In the genomic region with DNA sequence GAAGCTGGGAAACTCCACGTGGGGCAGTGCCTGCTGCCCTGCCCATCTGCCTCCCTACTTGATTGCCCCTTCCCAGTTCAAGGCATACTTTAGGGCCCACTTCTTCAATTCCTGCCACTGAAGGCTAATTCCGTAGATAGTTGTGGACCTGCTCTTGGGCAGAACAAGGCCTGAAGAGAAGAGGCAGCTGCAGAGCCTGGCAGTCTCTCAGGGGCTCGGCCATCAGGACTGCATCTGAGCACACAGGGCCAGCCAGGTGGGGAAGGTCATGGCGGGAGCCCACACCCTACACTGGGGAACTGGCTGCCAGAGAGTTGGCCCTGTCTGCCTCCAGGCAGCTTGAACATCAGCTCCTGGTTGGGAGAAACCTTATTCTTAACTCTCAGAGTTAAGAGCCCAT, we compare ENCODE assay signal across 1 cellular context.
TF ChIP-seq lines count a peak whose summit lies in the region.

No MANE protein-coding gene starts in this region.

TF ChIP-seq in H1, 55 proteins besides CTCF, POLR2A, EP300 and RAD21 (continued from another document):
- TF ChIP-seq HDAC2 (IDR thresholded peaks at IDR 0.05; ENCODE audit: borderline replicate concordance in 1 of 2, low read depth in 2 of 2, low read length in 2 of 2) (no peak), CEBPB (IDR thresholded peaks at IDR 0.05; ENCODE audit: low read depth, low read length) (no peak), KDM4A (IDR thresholded peaks at IDR 0.05; ENCODE audit: low read depth, low read length, severe bottlenecking) (no peak), RBBP5 (IDR thresholded peaks at IDR 0.05; ENCODE audit: borderline replicate concordance, low read depth, low read length) (no peak), SP4 (IDR thresholded peaks at IDR 0.05; ENCODE audit: low read length) (no peak), SIRT6 (IDR thresholded peaks at IDR 0.05; ENCODE audit: low read length) (no peak), BACH1 (IDR thresholded peaks at IDR 0.05; ENCODE audit: low read length) (no peak), SAP30 (IDR thresholded peaks at IDR 0.05; ENCODE audit: insufficient read depth, insufficient replicate concordance, low read length) (no peak), CTBP2 (IDR thresholded peaks at IDR 0.05; ENCODE audit: borderline replicate concordance, insufficient read depth, insufficient read length, low read length) (no peak), TAF1 (IDR thresholded peaks at IDR 0.05; ENCODE audit: low read depth, low read length) (no peak), MAFK (IDR thresholded peaks at IDR 0.05; ENCODE audit: low read depth, low read length) (no peak)
- TF ChIP-seq, protein P1, sequence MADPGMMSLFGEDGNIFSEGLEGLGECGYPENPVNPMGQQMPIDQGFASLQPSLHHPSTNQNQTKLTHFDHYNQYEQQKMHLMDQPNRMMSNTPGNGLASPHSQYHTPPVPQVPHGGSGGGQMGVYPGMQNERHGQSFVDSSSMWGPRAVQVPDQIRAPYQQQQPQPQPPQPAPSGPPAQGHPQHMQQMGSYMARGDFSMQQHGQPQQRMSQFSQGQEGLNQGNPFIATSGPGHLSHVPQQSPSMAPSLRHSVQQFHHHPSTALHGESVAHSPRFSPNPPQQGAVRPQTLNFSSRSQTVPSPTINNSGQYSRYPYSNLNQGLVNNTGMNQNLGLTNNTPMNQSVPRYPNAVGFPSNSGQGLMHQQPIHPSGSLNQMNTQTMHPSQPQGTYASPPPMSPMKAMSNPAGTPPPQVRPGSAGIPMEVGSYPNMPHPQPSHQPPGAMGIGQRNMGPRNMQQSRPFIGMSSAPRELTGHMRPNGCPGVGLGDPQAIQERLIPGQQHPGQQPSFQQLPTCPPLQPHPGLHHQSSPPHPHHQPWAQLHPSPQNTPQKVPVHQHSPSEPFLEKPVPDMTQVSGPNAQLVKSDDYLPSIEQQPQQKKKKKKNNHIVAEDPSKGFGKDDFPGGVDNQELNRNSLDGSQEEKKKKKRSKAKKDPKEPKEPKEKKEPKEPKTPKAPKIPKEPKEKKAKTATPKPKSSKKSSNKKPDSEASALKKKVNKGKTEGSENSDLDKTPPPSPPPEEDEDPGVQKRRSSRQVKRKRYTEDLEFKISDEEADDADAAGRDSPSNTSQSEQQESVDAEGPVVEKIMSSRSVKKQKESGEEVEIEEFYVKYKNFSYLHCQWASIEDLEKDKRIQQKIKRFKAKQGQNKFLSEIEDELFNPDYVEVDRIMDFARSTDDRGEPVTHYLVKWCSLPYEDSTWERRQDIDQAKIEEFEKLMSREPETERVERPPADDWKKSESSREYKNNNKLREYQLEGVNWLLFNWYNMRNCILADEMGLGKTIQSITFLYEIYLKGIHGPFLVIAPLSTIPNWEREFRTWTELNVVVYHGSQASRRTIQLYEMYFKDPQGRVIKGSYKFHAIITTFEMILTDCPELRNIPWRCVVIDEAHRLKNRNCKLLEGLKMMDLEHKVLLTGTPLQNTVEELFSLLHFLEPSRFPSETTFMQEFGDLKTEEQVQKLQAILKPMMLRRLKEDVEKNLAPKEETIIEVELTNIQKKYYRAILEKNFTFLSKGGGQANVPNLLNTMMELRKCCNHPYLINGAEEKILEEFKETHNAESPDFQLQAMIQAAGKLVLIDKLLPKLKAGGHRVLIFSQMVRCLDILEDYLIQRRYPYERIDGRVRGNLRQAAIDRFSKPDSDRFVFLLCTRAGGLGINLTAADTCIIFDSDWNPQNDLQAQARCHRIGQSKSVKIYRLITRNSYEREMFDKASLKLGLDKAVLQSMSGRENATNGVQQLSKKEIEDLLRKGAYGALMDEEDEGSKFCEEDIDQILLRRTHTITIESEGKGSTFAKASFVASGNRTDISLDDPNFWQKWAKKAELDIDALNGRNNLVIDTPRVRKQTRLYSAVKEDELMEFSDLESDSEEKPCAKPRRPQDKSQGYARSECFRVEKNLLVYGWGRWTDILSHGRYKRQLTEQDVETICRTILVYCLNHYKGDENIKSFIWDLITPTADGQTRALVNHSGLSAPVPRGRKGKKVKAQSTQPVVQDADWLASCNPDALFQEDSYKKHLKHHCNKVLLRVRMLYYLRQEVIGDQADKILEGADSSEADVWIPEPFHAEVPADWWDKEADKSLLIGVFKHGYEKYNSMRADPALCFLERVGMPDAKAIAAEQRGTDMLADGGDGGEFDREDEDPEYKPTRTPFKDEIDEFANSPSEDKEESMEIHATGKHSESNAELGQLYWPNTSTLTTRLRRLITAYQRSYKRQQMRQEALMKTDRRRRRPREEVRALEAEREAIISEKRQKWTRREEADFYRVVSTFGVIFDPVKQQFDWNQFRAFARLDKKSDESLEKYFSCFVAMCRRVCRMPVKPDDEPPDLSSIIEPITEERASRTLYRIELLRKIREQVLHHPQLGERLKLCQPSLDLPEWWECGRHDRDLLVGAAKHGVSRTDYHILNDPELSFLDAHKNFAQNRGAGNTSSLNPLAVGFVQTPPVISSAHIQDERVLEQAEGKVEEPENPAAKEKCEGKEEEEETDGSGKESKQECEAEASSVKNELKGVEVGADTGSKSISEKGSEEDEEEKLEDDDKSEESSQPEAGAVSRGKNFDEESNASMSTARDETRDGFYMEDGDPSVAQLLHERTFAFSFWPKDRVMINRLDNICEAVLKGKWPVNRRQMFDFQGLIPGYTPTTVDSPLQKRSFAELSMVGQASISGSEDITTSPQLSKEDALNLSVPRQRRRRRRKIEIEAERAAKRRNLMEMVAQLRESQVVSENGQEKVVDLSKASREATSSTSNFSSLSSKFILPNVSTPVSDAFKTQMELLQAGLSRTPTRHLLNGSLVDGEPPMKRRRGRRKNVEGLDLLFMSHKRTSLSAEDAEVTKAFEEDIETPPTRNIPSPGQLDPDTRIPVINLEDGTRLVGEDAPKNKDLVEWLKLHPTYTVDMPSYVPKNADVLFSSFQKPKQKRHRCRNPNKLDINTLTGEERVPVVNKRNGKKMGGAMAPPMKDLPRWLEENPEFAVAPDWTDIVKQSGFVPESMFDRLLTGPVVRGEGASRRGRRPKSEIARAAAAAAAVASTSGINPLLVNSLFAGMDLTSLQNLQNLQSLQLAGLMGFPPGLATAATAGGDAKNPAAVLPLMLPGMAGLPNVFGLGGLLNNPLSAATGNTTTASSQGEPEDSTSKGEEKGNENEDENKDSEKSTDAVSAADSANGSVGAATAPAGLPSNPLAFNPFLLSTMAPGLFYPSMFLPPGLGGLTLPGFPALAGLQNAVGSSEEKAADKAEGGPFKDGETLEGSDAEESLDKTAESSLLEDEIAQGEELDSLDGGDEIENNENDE (IDR thresholded peaks at IDR 0.05; ENCODE audit: insufficient replicate concordance, low read length), result no peak
- TF ChIP-seq, protein P2, sequence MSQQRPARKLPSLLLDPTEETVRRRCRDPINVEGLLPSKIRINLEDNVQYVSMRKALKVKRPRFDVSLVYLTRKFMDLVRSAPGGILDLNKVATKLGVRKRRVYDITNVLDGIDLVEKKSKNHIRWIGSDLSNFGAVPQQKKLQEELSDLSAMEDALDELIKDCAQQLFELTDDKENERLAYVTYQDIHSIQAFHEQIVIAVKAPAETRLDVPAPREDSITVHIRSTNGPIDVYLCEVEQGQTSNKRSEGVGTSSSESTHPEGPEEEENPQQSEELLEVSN (IDR thresholded peaks at IDR 0.05), result no peak
